10 cellular contexts compared by ENCODE assay signal in genomic region chr14:66677780-66678179, GRCh38.
"Had no signal": no experiment of that assay in that cellular context is flagged by ENCODE, and none has a peak within 500 bp of the region (broad histone marks: within the 10 kb centered on the region; RNA-seq: fewer than 3 reads in every experiment).

No MANE protein-coding gene starts in this region.

- H3K4me1 Mint-ChIP-seq: GM23338, H9 had no signal

- H3K27me3 Mint-ChIP-seq: IgD-negative memory B cell had no signal

- ATAC-seq: GM23338, HepG2 had no signal

- H3K4me3 ChIP-seq: GM23338 had no signal

- H3K27ac ChIP-seq: KMS-11 had no signal

- FAIRE-seq: H1, H54, HepG2 had no signal

- H3K4me2 ChIP-seq: GM23338, KMS-11 had no signal

- DNase-seq: H9, HCEC 1CT, HFFc6, KBM-7 had no signal

- H2AFZ ChIP-seq: GM23338 had no signal

- H3K27ac Mint-ChIP-seq: GM23338, H9, HFFc6, IgD-negative memory B cell had no signal

- H3K9ac ChIP-seq: KMS-11 had no signal

- H3K4me3 Mint-ChIP-seq: GM23338, H9, HFFc6 had no signal
